Comparison of ENCODE assay signal across 8 cellular contexts in genomic region chr7:117012284-117013174, GRCh38. TPM values are rescaled to one million over a fixed set of nuclear protein-coding genes. Genes with fewer than 3 reads are reported as not detected.
DNase-seq lines count a peak whose midpoint lies in the region; ATAC-seq lines count a peak whose summit lies in the region.

No MANE protein-coding gene starts in this region.

- ATAC-seq in GM19397 (IDR thresholded peaks at IDR 0.05; ENCODE audit: unreplicated experiment) (peak; percentile 4), HG03432 (IDR thresholded peaks at IDR 0.05; ENCODE audit: unreplicated experiment) (peak; percentile 6)

- peak; percentile 84 for DNase-seq in DMS 273 (lab: John Stamatoyannopoulos, UW; ENCODE audit: unreplicated experiment)
- DNase-seq in SK-N-DZ (ENCODE audit: low spot score), result peak; percentile 16
- DNase-seq in iris pigment epithelial cell (ENCODE audit: low read depth), result peak; percentile 74
- no peak for DNase-seq in middle frontal gyrus (ENCODE audit: extremely low spot score, low spot score)
- DNase-seq in foreskin melanocyte, result no peak
- DNase-seq in activated naive CD4-positive, alpha-beta T cell (lab: John Stamatoyannopoulos, UW), result no peak

RNA-seq across cellular contexts. Expression of gene ST7, which starts 59.2 kb away (rescaled TPM):
- polyA plus RNA-seq in SK-N-DZ (2014; cell fraction: cytosol; rRNA removed), result 7.6 and 19.4 TPM in 2 replicates
- polyA plus RNA-seq in SK-N-DZ (2014; cell fraction: nucleus; rRNA removed), result 8.6 and 14.3 TPM in 2 replicates

Comparison
In these comparisons a context has a peak if more than half of its experiments do, and no peak if none do; other contexts are left out.
1. DNase-seq: peak in DMS 273 (single experiment), SK-N-DZ (single experiment) and iris pigment epithelial cell (single experiment); none in middle frontal gyrus (single experiment), foreskin melanocyte (single experiment) and activated naive CD4-positive, alpha-beta T cell (0 of 4).